26 cellular contexts compared by ENCODE assay signal in the genomic region with DNA sequence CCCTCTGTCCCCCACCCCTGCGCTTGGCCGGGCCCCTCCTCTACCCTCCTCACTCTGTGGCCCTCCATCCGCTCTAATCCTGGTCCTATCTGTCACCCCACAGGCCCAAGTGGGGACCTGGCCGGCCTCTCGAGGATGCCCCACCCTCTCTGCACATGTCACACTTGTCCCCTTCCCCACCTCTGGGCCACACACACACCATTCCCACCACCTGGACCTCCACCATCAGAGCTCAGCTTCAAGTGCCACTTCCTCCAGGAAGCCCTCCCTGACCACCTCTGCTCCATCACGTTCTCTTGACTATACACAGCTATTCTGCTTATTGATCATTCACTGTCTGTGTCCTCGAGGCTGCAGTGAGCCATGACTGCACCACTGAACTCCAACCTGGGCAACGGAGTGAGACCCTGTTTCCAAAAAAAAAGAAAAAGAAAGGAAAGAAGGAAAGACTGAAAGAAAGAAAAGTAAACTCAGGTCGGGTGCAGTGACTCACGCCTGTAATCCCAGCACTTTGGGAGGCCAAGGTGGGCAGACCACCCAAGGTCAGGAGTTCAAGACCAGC. TPM values are rescaled to one million over a fixed set of nuclear protein-coding genes. Genes with fewer than 3 reads are reported as not detected.
DNase-seq lines count a peak whose midpoint lies in the region; ATAC-seq and TF ChIP-seq lines count a peak whose summit lies in the region.
"Had no signal": no experiment of that assay in that cellular context is flagged by ENCODE, and none has a peak within 500 bp of the region (broad histone marks: within the 10 kb centered on the region; RNA-seq: fewer than 3 reads in every experiment).

No MANE protein-coding gene starts in this region.

- WGBS in esophagus muscularis mucosa: 68% methylated on average over 10 of the region's 10 CpGs

- peaks cover 24% of the 10 kb centered on the region for H3K4me1 ChIP-seq in CD4-positive, CD25-positive, alpha-beta regulatory T cell (ENCODE audit: control insufficient read depth, insufficient read depth, low read length, poor library complexity, severe bottlenecking)
- H3K4me1 ChIP-seq in esophagus muscularis mucosa (peaks cover 47 to 99% (median 89%) of the 10 kb centered on the region in 4 donors), rectal smooth muscle tissue (ENCODE audit: control insufficient read depth, insufficient read depth, low read length) (peaks cover 29% of the 10 kb centered on the region)

- intact Hi-C loops in esophagus muscularis mucosa (cut with DNase I): no loop called here

- no peaks in the 10 kb centered on the region for H3K9me3 ChIP-seq in CD4-positive, CD25-positive, alpha-beta regulatory T cell (ENCODE audit: control insufficient read depth in 2 of 2, low read length in 2 of 2)
- H3K9me3 ChIP-seq in esophagus muscularis mucosa: no peaks in the 10 kb centered on the region
- H3K9me3 ChIP-seq: mucosa of descending colon, upper lobe of left lung had no signal

- peaks cover 0 to 46% (median 16%) of the 10 kb centered on the region in 4 donors for H3K4me1 Mint-ChIP-seq in CD4-positive, CD25-positive, alpha-beta regulatory T cell

- TF ChIP-seq POLR2A in esophagus muscularis mucosa (IDR thresholded peaks at IDR 0.05; ENCODE audit: low read depth): no peak

- H3K9ac ChIP-seq in rectal smooth muscle tissue (ENCODE audit: low read length): no peak overlapping the region

- no peak for ATAC-seq in CD4-positive, CD25-positive, alpha-beta regulatory T cell (ENCODE audit: low read depth in 2 of 2)
- no peak for ATAC-seq in HG03378 (IDR thresholded peaks at IDR 0.05; ENCODE audit: unreplicated experiment)
- ATAC-seq: activated CD8-positive, alpha-beta memory T cell treated with anti-CD3 and anti-CD28 coated beads, Interleukin-2, amount 10 ng/mL, durations not matched to agents 7 days and 5 days; HCT116; mucosa of descending colon had no signal

- peak overlapping the region in 2 of 3 donors; percentile 10 to 83 for H3K27ac Mint-ChIP-seq in CD4-positive, CD25-positive, alpha-beta regulatory T cell
- H3K27ac Mint-ChIP-seq: T-helper 2 cell treated with Interferon-gamma antibody and Interleukin-4, amounts not matched to agents 5 μg/mL and 100 μg/mL, for 36 hours had no signal

- H3K27me3 ChIP-seq in CD4-positive, CD25-positive, alpha-beta regulatory T cell (ENCODE audit: control insufficient read depth, insufficient read depth, low read length): no peaks in the 10 kb centered on the region
- H3K27me3 ChIP-seq in esophagus muscularis mucosa (no peaks in the 10 kb centered on the region), rectal smooth muscle tissue (ENCODE audit: control insufficient read depth, insufficient read depth, low read length) (no peaks in the 10 kb centered on the region)
- H3K27me3 ChIP-seq: hepatocyte, upper lobe of left lung had no signal

- H3K4me3 ChIP-seq in CD4-positive, CD25-positive, alpha-beta regulatory T cell (ENCODE audit: low read depth, low read length): no peak overlapping the region
- H3K4me3 ChIP-seq in esophagus muscularis mucosa: no peak overlapping the region
- no peak overlapping the region for H3K4me3 ChIP-seq in rectal smooth muscle tissue (ENCODE audit: low read length)
- H3K4me3 ChIP-seq: hepatocyte, mucosa of descending colon, upper lobe of left lung had no signal

- no peak for TF ChIP-seq EP300 in esophagus muscularis mucosa (IDR thresholded peaks at IDR 0.05)

- peaks cover 21% of the 10 kb centered on the region for H3K36me3 ChIP-seq in CD4-positive, CD25-positive, alpha-beta regulatory T cell (ENCODE audit: control insufficient read depth, insufficient read depth, low read length)
- H3K36me3 ChIP-seq in esophagus muscularis mucosa: peaks cover 6 to 29% (median 27%) of the 10 kb centered on the region in 4 donors
- peaks cover 6% of the 10 kb centered on the region for H3K36me3 ChIP-seq in rectal smooth muscle tissue (ENCODE audit: control insufficient read depth, insufficient read depth, low read length)

- POLR2A ChIA-PET in RWPE1 (lab: Yijun Ruan, JAX; ENCODE audit: low non-redundant PET): no interaction called here

- H3K9me3 Mint-ChIP-seq in CD4-positive, CD25-positive, alpha-beta regulatory T cell: no peaks in the 10 kb centered on the region
- H3K9me3 Mint-ChIP-seq: T-helper 2 cell treated with Interferon-gamma antibody and Interleukin-4, amounts not matched to agents 5 μg/mL and 100 μg/mL, for 36 hours had no signal

- no peak overlapping the region for H3K27ac ChIP-seq in CD4-positive, CD25-positive, alpha-beta regulatory T cell (ENCODE audit: insufficient read depth, low read length, poor library complexity, severe bottlenecking)
- peak overlapping the region; percentile 27; the same call in 1 of the 2 replicates for H3K27ac ChIP-seq in RWPE1
- peak overlapping the region; percentile 36 to 66 (median 43) for H3K27ac ChIP-seq in esophagus muscularis mucosa (replicated peaks in 1 of 4)
- peak overlapping the region; percentile 7 for H3K27ac ChIP-seq in rectal smooth muscle tissue (ENCODE audit: low read depth, low read length)
- H3K27ac ChIP-seq: C4-2B, hepatocyte had no signal

- CTCF ChIA-PET in RWPE1 (lab: Yijun Ruan, JAX): no interaction called here

- no peak for TF ChIP-seq CTCF in RWPE1 (conservative IDR thresholded peaks at IDR 0.05; ENCODE audit: low read depth)
- TF ChIP-seq CTCF in esophagus muscularis mucosa (IDR thresholded peaks at IDR 0.05): no peak

- H3K27me3 Mint-ChIP-seq in CD4-positive, CD25-positive, alpha-beta regulatory T cell: no peaks in the 10 kb centered on the region
- H3K27me3 Mint-ChIP-seq: activated CD8-positive, alpha-beta memory T cell treated with anti-CD3 and anti-CD28 coated beads, Interleukin-2, amount 10 ng/mL, durations not matched to agents 7 days and 5 days had no signal

- H3K4me3 Mint-ChIP-seq in CD4-positive, CD25-positive, alpha-beta regulatory T cell: peak overlapping the region in 2 of 4 donors; percentile 8 to 47
- H3K4me3 Mint-ChIP-seq: activated CD8-positive, alpha-beta memory T cell treated with anti-CD3 and anti-CD28 coated beads, Interleukin-2, amount 10 ng/mL, durations not matched to agents 7 days and 5 days; T-helper 2 cell treated with Interferon-gamma antibody and Interleukin-4, amounts not matched to agents 5 μg/mL and 100 μg/mL, for 36 hours had no signal

- H3K36me3 Mint-ChIP-seq in CD4-positive, CD25-positive, alpha-beta regulatory T cell: peaks cover 3% of the 10 kb centered on the region

- DNase-seq in CD4-positive, CD25-positive, alpha-beta regulatory T cell: no peak
- no peak for DNase-seq in RWPE1 (ENCODE audit: low spot score)
- no peak for DNase-seq in esophagus muscularis mucosa (ENCODE audit: extremely low spot score)
- no peak for DNase-seq in stimulated activated CD8-positive, alpha-beta memory T cell treated with anti-CD3 and anti-CD28 coated beads, Interleukin-4, amount 100 ng/mL, for 48 hours
- DNase-seq in T-helper 2 cell: no peak
- DNase-seq: activated CD8-positive, alpha-beta memory T cell treated with anti-CD3 and anti-CD28 coated beads, Interleukin-2, amount 10 ng/mL, durations not matched to agents 7 days and 5 days; activated naive CD4-positive, alpha-beta T cell; activated T-cell treated with anti-CD3 and anti-CD28 coated beads, Interleukin-2, amount 50 U/mL, for 48 hours; DMS79 treated with DMSO at 0.1 percent for 48 hours; GDM1; Kasumi-1; mammary epithelial cell; mucosa of descending colon; NCI-H1417; NCI-H2029 treated with DMSO at 0.1 percent for 48 hours; NCI-H226; NCI-H69; Right ventricle myocardium superior; stimulated activated CD4-positive, alpha-beta T cell treated with anti-CD3 and anti-CD28 coated beads, Interleukin-4, amount 100 ng/mL, for 1 hour; upper lobe of left lung had no signal

RNA-seq across cellular contexts. Expression of gene TNRC18, which starts 42.3 kb away (rescaled TPM):
- total RNA-seq in CD4-positive, CD25-positive, alpha-beta regulatory T cell: 80.1 TPM
- under 1 TPM; 0.17 to 0.78 (median 0.59) TPM for polyA plus RNA-seq in CD4-positive, CD25-positive, alpha-beta regulatory T cell
- 100 to 1,000 TPM; 101 to 277 (median 166) TPM for total RNA-seq in esophagus muscularis mucosa
